Comparison of ENCODE assay signal across 1 cellular context in the genomic region with DNA sequence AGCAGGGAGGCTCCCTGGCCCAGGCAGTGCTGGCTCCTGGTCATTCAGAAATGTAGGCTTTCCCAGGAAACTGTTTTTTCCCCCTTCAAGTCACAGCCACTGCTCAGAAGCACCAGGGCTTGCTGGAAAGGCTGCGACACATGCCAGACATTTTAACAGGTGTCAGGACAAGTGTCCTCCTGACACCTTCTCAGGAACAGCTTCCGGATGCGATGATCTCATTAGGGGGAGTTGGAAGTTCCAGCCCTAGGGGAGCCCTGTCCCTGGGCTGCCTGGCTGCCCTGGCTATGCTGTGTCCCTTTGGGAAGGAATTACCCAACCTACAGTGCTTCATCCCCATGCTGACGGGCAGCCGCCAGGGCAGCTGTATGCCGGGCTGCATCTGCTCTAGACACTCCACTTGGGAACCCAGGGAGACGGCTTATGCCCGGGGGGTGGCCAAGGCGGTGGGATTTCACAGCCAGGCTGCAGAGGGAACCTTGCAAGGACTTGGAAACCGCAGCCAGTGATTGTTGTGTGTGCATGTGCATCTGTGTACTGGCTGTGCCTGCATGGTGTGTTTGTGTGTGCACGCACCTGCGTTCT.
TF ChIP-seq lines count a peak whose summit lies in the region.

No MANE protein-coding gene starts in this region.

TF ChIP-seq in H1, 55 proteins besides CTCF, POLR2A, EP300 and RAD21:
- TF ChIP-seq HDAC2 (IDR thresholded peaks at IDR 0.05; ENCODE audit: borderline replicate concordance in 1 of 2, low read depth in 2 of 2, low read length in 2 of 2) (no peak), SAP30 (IDR thresholded peaks at IDR 0.05; ENCODE audit: insufficient read depth, insufficient replicate concordance, low read length) (no peak), GABPA (IDR thresholded peaks at IDR 0.05; ENCODE audit: borderline replicate concordance, insufficient read depth, low read length) (no peak)
- TF ChIP-seq, protein P1, sequence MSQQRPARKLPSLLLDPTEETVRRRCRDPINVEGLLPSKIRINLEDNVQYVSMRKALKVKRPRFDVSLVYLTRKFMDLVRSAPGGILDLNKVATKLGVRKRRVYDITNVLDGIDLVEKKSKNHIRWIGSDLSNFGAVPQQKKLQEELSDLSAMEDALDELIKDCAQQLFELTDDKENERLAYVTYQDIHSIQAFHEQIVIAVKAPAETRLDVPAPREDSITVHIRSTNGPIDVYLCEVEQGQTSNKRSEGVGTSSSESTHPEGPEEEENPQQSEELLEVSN (IDR thresholded peaks at IDR 0.05), result no peak
